In the genomic region with DNA sequence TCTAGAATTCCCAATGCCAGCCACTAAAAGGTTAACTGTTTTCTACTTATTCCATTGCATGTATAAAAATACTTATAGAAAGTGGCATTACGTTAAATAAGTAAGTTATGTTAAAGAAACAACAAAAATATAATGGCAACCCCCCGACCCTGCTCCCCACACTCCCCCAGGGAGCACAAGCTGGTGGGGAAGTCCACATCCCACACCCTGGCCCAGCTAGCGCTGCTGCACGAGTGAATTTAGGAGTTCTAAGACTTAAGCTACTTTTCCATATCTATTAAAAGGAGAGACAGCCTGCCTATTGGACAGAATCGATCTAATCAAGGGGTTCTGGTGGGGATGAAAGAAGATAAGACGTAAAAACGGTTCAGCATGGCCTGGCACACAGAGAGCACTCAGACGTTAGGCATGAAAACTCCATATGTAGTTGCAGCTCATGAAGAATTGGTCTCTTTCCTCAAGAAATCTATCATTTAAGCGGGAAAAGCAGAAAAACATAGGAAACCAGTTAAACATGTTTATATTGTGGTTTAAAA, we compare ENCODE assay signal across 2 cellular contexts.
A peak's percentile ranks its signal among the peaks of the same experiment; 100 is the strongest.
TF ChIP-seq lines count a peak whose summit lies in the region.

No MANE protein-coding gene starts in this region.

TF ChIP-seq in IMR-90, 13 proteins besides CTCF, POLR2A, EP300 and RAD21:
- TF ChIP-seq CEBPB (IDR thresholded peaks at IDR 0.05; ENCODE audit: low read depth, low read length), result no peak
- TF ChIP-seq RFX5 (IDR thresholded peaks at IDR 0.05; ENCODE audit: low read depth, low read length), result no peak
- TF ChIP-seq, protein P1, sequence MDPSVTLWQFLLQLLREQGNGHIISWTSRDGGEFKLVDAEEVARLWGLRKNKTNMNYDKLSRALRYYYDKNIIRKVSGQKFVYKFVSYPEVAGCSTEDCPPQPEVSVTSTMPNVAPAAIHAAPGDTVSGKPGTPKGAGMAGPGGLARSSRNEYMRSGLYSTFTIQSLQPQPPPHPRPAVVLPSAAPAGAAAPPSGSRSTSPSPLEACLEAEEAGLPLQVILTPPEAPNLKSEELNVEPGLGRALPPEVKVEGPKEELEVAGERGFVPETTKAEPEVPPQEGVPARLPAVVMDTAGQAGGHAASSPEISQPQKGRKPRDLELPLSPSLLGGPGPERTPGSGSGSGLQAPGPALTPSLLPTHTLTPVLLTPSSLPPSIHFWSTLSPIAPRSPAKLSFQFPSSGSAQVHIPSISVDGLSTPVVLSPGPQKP (IDR thresholded peaks at IDR 0.05; ENCODE audit: borderline replicate concordance, low read depth, low read length), result no peak
- TF ChIP-seq NFE2L2 (IDR thresholded peaks at IDR 0.05; ENCODE audit: low read depth, low read length), result no peak
- no peak for TF ChIP-seq MAFK (IDR thresholded peaks at IDR 0.05; ENCODE audit: low read depth, low read length)
- no peak for TF ChIP-seq SMC3 (IDR thresholded peaks at IDR 0.05; ENCODE audit: low read depth, low read length)
- TF ChIP-seq FOS (IDR thresholded peaks at IDR 0.05; ENCODE audit: low read depth, low read length), result no peak
- no peak for TF ChIP-seq MXI1 (IDR thresholded peaks at IDR 0.05; ENCODE audit: borderline replicate concordance, low read depth, low read length)
- no peak for TF ChIP-seq MAZ (IDR thresholded peaks at IDR 0.05; ENCODE audit: borderline replicate concordance, low read depth, low read length)
- no peak for TF ChIP-seq BHLHE40 (IDR thresholded peaks at IDR 0.05; ENCODE audit: low read depth, low read length)
- no peak for TF ChIP-seq RCOR1 (IDR thresholded peaks at IDR 0.05; ENCODE audit: insufficient replicate concordance, low read length)
- TF ChIP-seq CHD1 (IDR thresholded peaks at IDR 0.05; ENCODE audit: low read depth, low read length), result no peak
- TF ChIP-seq, protein P2, sequence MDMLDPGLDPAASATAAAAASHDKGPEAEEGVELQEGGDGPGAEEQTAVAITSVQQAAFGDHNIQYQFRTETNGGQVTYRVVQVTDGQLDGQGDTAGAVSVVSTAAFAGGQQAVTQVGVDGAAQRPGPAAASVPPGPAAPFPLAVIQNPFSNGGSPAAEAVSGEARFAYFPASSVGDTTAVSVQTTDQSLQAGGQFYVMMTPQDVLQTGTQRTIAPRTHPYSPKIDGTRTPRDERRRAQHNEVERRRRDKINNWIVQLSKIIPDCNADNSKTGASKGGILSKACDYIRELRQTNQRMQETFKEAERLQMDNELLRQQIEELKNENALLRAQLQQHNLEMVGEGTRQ (IDR thresholded peaks at IDR 0.05; ENCODE audit: low read depth, low read length), result no peak
TF ChIP-seq in IMR-90: peak in this region for 0.

TF ChIP-seq in SK-N-SH, 30 proteins besides CTCF, POLR2A, EP300 and RAD21:
- TF ChIP-seq GATA2 (CRISPR knock-in tag; IDR thresholded peaks at IDR 0.05) (peak; percentile 76), MAX (IDR thresholded peaks at IDR 0.05; ENCODE audit: low read depth) (no peak)
